ENCODE assay signal across 2 cellular contexts in genomic region chr12:102120564-102120873, GRCh38.
TF ChIP-seq lines count a peak whose summit lies in the region.

No MANE protein-coding gene starts in this region.

TF ChIP-seq in SK-N-SH, 30 proteins besides CTCF, POLR2A, EP300 and RAD21 (continued from another document):
- no peak for TF ChIP-seq SIN3A (IDR thresholded peaks at IDR 0.05; ENCODE audit: borderline replicate concordance, low read depth, low read length)
- no peak for TF ChIP-seq USF2 (IDR thresholded peaks at IDR 0.05; ENCODE audit: borderline replicate concordance, low read depth, low read length)

TF ChIP-seq in SK-N-SH treated with all-trans-retinoic acid at 6 μM for 48 hours, 23 proteins besides CTCF, POLR2A, EP300 and RAD21 (continued from another document):
- no peak for TF ChIP-seq ESRRG (CRISPR knock-in tag; IDR thresholded peaks at IDR 0.05)
- no peak for TF ChIP-seq BACH2 (CRISPR knock-in tag; IDR thresholded peaks at IDR 0.05; ENCODE audit: borderline replicate concordance)
- no peak for TF ChIP-seq ZC3H10 (CRISPR knock-in tag; IDR thresholded peaks at IDR 0.05)
- no peak for TF ChIP-seq GLIS3 (CRISPR knock-in tag; IDR thresholded peaks at IDR 0.05)
- no peak for TF ChIP-seq CSRNP3 (CRISPR knock-in tag; IDR thresholded peaks at IDR 0.05)
- no peak for TF ChIP-seq ZFP30 (CRISPR knock-in tag; IDR thresholded peaks at IDR 0.05)
- TF ChIP-seq OSR1 (CRISPR knock-in tag; IDR thresholded peaks at IDR 0.05), result no peak
- TF ChIP-seq CREB5 (CRISPR knock-in tag; IDR thresholded peaks at IDR 0.05; ENCODE audit: low read depth), result no peak
- TF ChIP-seq ZNF70 (CRISPR knock-in tag; IDR thresholded peaks at IDR 0.05), result no peak
